In the genomic region with DNA sequence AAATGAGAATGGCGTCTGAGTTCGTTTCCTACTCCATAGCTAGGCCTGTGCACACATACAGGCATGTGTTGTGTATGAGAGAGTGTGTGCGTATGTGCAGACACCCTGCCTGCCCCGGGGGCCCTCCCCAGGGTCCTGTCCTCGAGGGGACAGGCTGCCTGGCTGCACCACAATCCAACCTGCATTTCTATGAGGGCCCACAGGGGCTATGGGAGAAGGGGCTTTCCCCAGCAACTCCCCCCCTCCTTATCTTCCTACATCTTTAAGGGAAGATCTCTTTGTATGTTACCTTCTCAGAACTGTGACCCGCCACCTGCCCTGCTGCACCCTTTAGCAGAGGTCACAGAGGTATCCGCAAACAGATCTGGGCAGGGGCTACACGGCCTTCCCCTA, we compare ENCODE assay signal across 25 cellular contexts. TPM values are rescaled to one million over a fixed set of nuclear protein-coding genes. Genes with fewer than 3 reads are reported as not detected.
DNase-seq lines count a peak whose midpoint lies in the region; ATAC-seq, FAIRE-seq and TF ChIP-seq lines count a peak whose summit lies in the region.
"Had no signal": no experiment of that assay in that cellular context is flagged by ENCODE, and none has a peak within 500 bp of the region (broad histone marks: within the 10 kb centered on the region; RNA-seq: fewer than 3 reads in every experiment).

No MANE protein-coding gene starts in this region.

- H3K36me3 ChIP-seq in heart right ventricle (peaks cover 0 to 48% (median 8%) of the 10 kb centered on the region in 9 donors), NT2/D1 (ENCODE audit: insufficient read depth, insufficient read length, low read length) (peaks cover 13% of the 10 kb centered on the region), left ventricle myocardium inferior (no peaks in the 10 kb centered on the region)
- H3K36me3 ChIP-seq: WERI-Rb-1 had no signal

- intact Hi-C loops in heart right ventricle (cut with DNase I): no loop called here
- intact Hi-C loops in cardiac septum (cut with DNase I): loop anchor here (5.0 kb wide), 1 partner anchor 45 kb away; no protein-coding TSS in a partner anchor
- intact Hi-C loops in left ventricle myocardium inferior (cut with micrococcal nuclease): no loop called here

- peak overlapping the region in 7 of 10 donors; percentile 25 to 81 (median 34) for H3K27ac ChIP-seq in heart right ventricle
- peak overlapping the region; percentile 53 for H3K27ac ChIP-seq in left ventricle myocardium inferior (replicated peaks)
- H3K27ac ChIP-seq: dorsolateral prefrontal cortex, epithelial cell of prostate, WERI-Rb-1 had no signal

- H3K27me3 ChIP-seq in heart right ventricle (no peaks in the 10 kb centered on the region), NT2/D1 (ENCODE audit: insufficient read depth, insufficient read length) (no peaks in the 10 kb centered on the region), left ventricle myocardium inferior (ENCODE audit: low read depth) (no peaks in the 10 kb centered on the region)
- H3K27me3 ChIP-seq: dorsolateral prefrontal cortex had no signal

- FAIRE-seq in urothelium cell line (lab: Jason Lieb, UNC): peak; percentile 70
- FAIRE-seq: G401.6, GM18507 had no signal

- no peaks in the 10 kb centered on the region for H3K9me3 ChIP-seq in heart right ventricle
- no peaks in the 10 kb centered on the region for H3K9me3 ChIP-seq in NT2/D1 (ENCODE audit: insufficient read depth, low read length)
- H3K9me3 ChIP-seq in left ventricle myocardium inferior (replicated peaks): no peaks in the 10 kb centered on the region

- peak overlapping the region; percentile 10 for H3K9ac ChIP-seq in NT2/D1 (ENCODE audit: insufficient read length, low read depth)

- H3K4me3 ChIP-seq in heart right ventricle (no peak overlapping the region), NT2/D1 (ENCODE audit: insufficient read length, low read depth) (no peak overlapping the region), left ventricle myocardium inferior (no peak overlapping the region)
- H3K4me3 ChIP-seq: dorsolateral prefrontal cortex, GM23338, smooth muscle cell had no signal

- no peak for DNase-seq in heart right ventricle
- DNase-seq in cardiac septum (ENCODE audit: low spot score): no peak
- DNase-seq in NT2/D1 (ENCODE audit: low read depth, low spot score): no peak
- DNase-seq in left ventricle myocardium inferior: no peak
- DNase-seq in urothelium cell line (ENCODE audit: low spot score): no peak
- no peak for DNase-seq in effector CD8-positive, alpha-beta T cell (lab: John Stamatoyannopoulos, UW)
- DNase-seq: activated CD4-positive, alpha-beta T cell treated with anti-CD3 and anti-CD28 coated beads, Interleukin-2, amount 10 ng/mL, durations not matched to agents 7 days and 5 days; CD8-positive, alpha-beta T cell; DMS153; NCI-H2029 treated with DMSO at 0.1 percent for 48 hours; NCI-H345; NCI-H748 treated with DMSO at 0.1 percent for 48 hours; occipital lobe; stimulated activated CD4-positive, alpha-beta T cell treated with anti-CD3 and anti-CD28 coated beads, Interleukin-2, amount 100 ng/mL, for 48 hours; T-helper 9 cell; WERI-Rb-1 had no signal

- H3K4me1 ChIP-seq in heart right ventricle (peaks cover 0 to 68% (median 30%) of the 10 kb centered on the region in 9 donors), NT2/D1 (ENCODE audit: insufficient read depth, insufficient read length) (peaks cover 14% of the 10 kb centered on the region), left ventricle myocardium inferior (peaks cover 52% of the 10 kb centered on the region)

- WGBS in heart right ventricle, 2 donors: 82 to 83% methylated on average over 8 of the region's 8 CpGs

- TF ChIP-seq CTCF in heart right ventricle (IDR thresholded peaks at IDR 0.05) (no peak), left ventricle myocardium inferior (IDR thresholded peaks at IDR 0.05; ENCODE audit: borderline replicate concordance) (no peak)

- ATAC-seq in heart right ventricle: no peak
- no peak for ATAC-seq in HG02840 (IDR thresholded peaks at IDR 0.05; ENCODE audit: low FRiP score, unreplicated experiment)
- ATAC-seq: CD8-positive, alpha-beta T cell; GM23338; stimulated activated memory B cell treated with anti-CD40 and anti-IgM and Interleukin-4, amounts not matched to agents 10 μg/mL and 1 μg/mL and 100 μg/mL, for 72 hours had no signal

RNA-seq across cellular contexts. Expression of gene ADORA2A, which starts 14.9 kb away (rescaled TPM):
- 1 to 10 TPM; 1.5 to 9.7 (median 3.8) TPM for total RNA-seq in heart right ventricle
- polyA plus RNA-seq in heart right ventricle: 1 to 10 TPM; 4.9 to 6.1 TPM
- total RNA-seq in cardiac septum: 5.3 TPM
- total RNA-seq in left ventricle myocardium inferior: 3.6 TPM

RNA-seq across cellular contexts. Expression of gene UPB1, which starts 52.8 kb away (rescaled TPM):
- total RNA-seq in heart right ventricle: 1 to 10 TPM in 6 of 10 donors, under 1 TPM in 4; 0.45 to 2.7 (median 1.0) TPM
- 1 to 10 TPM in 1 of 2 donors, under 1 TPM in 1; 0.32 to 3.7 TPM for polyA plus RNA-seq in heart right ventricle
- total RNA-seq in cardiac septum: 0.67 TPM
- total RNA-seq in left ventricle myocardium inferior: 1.1 TPM
- total RNA-seq: GM23338, MCF 10A, occipital lobe, smooth muscle cell had no signal
